Comparison of ENCODE assay signal across 1 cellular context in the genomic region with DNA sequence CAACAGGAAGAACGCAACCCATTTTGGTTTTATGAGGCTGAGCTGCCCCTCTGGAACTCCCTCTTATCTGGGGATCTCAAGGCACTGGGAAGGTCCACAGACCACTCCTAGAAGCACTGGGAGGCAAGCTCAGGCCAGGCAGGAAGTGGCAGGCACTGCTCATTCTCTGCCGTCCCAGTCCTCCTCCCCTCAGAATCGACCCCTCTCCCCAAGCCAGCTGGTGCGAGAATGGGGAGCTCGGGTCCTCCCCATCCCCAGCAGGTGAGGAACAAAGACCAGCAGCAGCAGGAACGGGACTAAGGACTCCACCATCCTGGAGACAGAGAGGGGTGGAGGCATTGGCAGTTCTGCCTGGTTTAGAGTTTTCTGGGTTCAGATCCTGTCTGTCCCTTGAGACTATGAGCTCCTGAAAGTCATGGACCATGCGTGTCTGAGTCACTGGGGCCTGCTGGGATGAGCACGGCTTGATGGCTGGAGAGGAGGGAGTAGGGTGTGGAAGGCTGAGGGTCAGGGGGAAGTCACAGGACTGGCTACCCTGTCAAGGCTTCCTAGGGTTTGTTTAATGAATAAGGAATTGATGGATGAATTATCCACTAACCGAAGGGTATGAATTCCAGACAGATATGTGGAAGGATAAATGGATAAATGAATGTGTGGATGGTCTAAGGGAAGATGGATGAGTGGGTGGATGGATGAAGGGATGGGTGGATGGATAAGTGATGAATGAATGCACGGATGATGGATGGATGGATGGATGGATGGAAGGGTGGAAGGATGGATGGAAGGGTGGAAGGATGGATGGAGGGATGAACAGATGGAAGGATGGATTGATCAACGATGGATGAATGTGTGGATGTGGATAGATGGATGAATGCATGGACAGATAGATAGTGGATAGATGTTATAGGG.
TF ChIP-seq lines count a peak whose summit lies in the region.

No MANE protein-coding gene starts in this region.

TF ChIP-seq in HEK293, 187 proteins besides CTCF, POLR2A, EP300 and RAD21 (continued from another document):
- TF ChIP-seq, protein P1, sequence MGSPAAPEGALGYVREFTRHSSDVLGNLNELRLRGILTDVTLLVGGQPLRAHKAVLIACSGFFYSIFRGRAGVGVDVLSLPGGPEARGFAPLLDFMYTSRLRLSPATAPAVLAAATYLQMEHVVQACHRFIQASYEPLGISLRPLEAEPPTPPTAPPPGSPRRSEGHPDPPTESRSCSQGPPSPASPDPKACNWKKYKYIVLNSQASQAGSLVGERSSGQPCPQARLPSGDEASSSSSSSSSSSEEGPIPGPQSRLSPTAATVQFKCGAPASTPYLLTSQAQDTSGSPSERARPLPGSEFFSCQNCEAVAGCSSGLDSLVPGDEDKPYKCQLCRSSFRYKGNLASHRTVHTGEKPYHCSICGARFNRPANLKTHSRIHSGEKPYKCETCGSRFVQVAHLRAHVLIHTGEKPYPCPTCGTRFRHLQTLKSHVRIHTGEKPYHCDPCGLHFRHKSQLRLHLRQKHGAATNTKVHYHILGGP (tag by site-specific recombination; IDR thresholded peaks at IDR 0.05) = no peak
- TF ChIP-seq ZNF366 (tag by site-specific recombination; conservative IDR thresholded peaks at IDR 0.05) (peak; percentile 100), ZNF514 (tag by site-specific recombination; IDR thresholded peaks at IDR 0.05) (no peak), ZFHX2 (tag by site-specific recombination; conservative IDR thresholded peaks at IDR 0.05) (peak; percentile 48), FEZF1 (tag by site-specific recombination; IDR thresholded peaks at IDR 0.05) (peak; percentile 40; the same call in 1 of the 2 replicates), ZNF155 (tag by site-specific recombination; IDR thresholded peaks at IDR 0.05) (no peak)
